13 cellular contexts compared by ENCODE assay signal in the genomic region with DNA sequence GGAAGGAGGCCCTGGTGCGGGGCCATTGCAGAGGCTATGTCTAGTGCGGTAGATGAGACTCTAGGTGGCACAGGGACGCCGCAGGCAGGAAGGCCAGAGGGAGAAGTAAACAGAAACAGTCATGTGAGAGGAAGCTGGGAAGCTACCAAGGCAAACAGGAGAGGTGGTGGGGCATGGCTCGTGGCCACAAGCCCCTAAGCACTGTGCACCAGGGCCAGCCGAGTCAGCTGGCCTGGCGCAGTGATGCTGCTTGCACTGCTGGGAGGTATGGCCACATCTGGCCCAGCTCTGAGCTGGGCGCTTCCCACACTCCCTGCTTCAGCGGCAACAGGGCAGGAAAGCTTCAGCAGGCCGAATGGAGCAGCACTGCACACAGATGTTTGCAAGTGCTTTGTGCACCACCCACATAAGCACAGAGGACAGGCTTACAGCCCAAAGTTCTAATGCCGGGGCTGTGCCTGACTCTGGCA.
DNase-seq lines count a peak whose midpoint lies in the region; ATAC-seq and TF ChIP-seq lines count a peak whose summit lies in the region.
"Had no signal": no experiment of that assay in that cellular context is flagged by ENCODE, and none has a peak within 500 bp of the region (broad histone marks: within the 10 kb centered on the region; RNA-seq: fewer than 3 reads in every experiment).

No MANE protein-coding gene starts in this region.

- H3K36me3 ChIP-seq in heart right ventricle (no peaks in the 10 kb centered on the region), left ventricle myocardium inferior (no peaks in the 10 kb centered on the region), upper lobe of right lung (no peaks in the 10 kb centered on the region), vagina (no peaks in the 10 kb centered on the region)
- H3K36me3 ChIP-seq: cardiac muscle cell had no signal

- TF ChIP-seq CTCF in heart right ventricle (IDR thresholded peaks at IDR 0.05) = no peak
- no peak for TF ChIP-seq CTCF in left ventricle myocardium inferior (IDR thresholded peaks at IDR 0.05; ENCODE audit: borderline replicate concordance)
- no peak for TF ChIP-seq CTCF in upper lobe of right lung (IDR thresholded peaks at IDR 0.05)
- no peak for TF ChIP-seq CTCF in vagina (IDR thresholded peaks at IDR 0.05)

- H3K27ac ChIP-seq in heart right ventricle = no peak overlapping the region
- no peak overlapping the region for H3K27ac ChIP-seq in left ventricle myocardium inferior (replicated peaks)
- no peak overlapping the region for H3K27ac ChIP-seq in upper lobe of right lung
- H3K27ac ChIP-seq in vagina = no peak overlapping the region
- H3K27ac ChIP-seq: cardiac muscle cell had no signal

- H3K27ac Mint-ChIP-seq in T-helper 17 cell = peak overlapping the region; percentile 19

- H3K27me3 ChIP-seq in heart right ventricle = no peaks in the 10 kb centered on the region
- no peaks in the 10 kb centered on the region for H3K27me3 ChIP-seq in left ventricle myocardium inferior (ENCODE audit: low read depth)
- no peaks in the 10 kb centered on the region for H3K27me3 ChIP-seq in upper lobe of right lung
- no peaks in the 10 kb centered on the region for H3K27me3 ChIP-seq in vagina

- WGBS in heart right ventricle, 2 donors = 52 to 72% methylated on average over 11 of the region's 11 CpGs

- no peak for DNase-seq in heart right ventricle
- no peak for DNase-seq in left ventricle myocardium inferior
- DNase-seq in T-helper 17 cell = no peak
- peak; percentile 61 for DNase-seq in globus pallidus (ENCODE audit: low spot score)
- DNase-seq in upper lobe of right lung = no peak
- no peak for DNase-seq in NCI-H1048 (lab: John Stamatoyannopoulos, UW)
- no peak for DNase-seq in vagina (ENCODE audit: extremely low spot score in 2 of 2)
- DNase-seq: activated T-cell treated with anti-CD3 and anti-CD28 coated beads for 4 hours, IMR-90, NCI-H526 treated with DMSO at 0.1 percent for 48 hours had no signal

- H3K9me3 ChIP-seq in heart right ventricle (no peaks in the 10 kb centered on the region), left ventricle myocardium inferior (replicated peaks) (no peaks in the 10 kb centered on the region), T-helper 17 cell (ENCODE audit: control insufficient read depth, low read length, poor library complexity, severe bottlenecking) (no peaks in the 10 kb centered on the region), upper lobe of right lung (no peaks in the 10 kb centered on the region), vagina (no peaks in the 10 kb centered on the region)

- H3K4me1 Mint-ChIP-seq in T-helper 17 cell = peaks cover 27% of the 10 kb centered on the region

- no peak overlapping the region for H3K4me3 ChIP-seq in heart right ventricle
- no peak overlapping the region for H3K4me3 ChIP-seq in left ventricle myocardium inferior
- no peak overlapping the region for H3K4me3 ChIP-seq in upper lobe of right lung
- no peak overlapping the region for H3K4me3 ChIP-seq in vagina
- H3K4me3 ChIP-seq: cardiac muscle cell, skin epidermis had no signal

- no peaks in the 10 kb centered on the region for H3K36me3 Mint-ChIP-seq in T-helper 17 cell (ENCODE audit: low read depth)

- ATAC-seq in heart right ventricle = peak in 6 of 8 donors; percentile 40 to 82 (median 58)
- no peak for ATAC-seq in T-helper 17 cell
- ATAC-seq in upper lobe of right lung = peak; percentile 7
- ATAC-seq in HG03135 (IDR thresholded peaks at IDR 0.05; ENCODE audit: unreplicated experiment) = no peak

- intact Hi-C loops in heart right ventricle (cut with DNase I) (no loop called here), left ventricle myocardium inferior (cut with micrococcal nuclease) (no loop called here), upper lobe of right lung (cut with DNase I) (no loop called here), vagina (cut with DNase I) (no loop called here)

- no peak for TF ChIP-seq POLR2A in vagina (IDR thresholded peaks at IDR 0.05)

- no peaks in the 10 kb centered on the region for H3K27me3 Mint-ChIP-seq in T-helper 17 cell

- no peak overlapping the region for H3K4me3 Mint-ChIP-seq in T-helper 17 cell

- H3K4me1 ChIP-seq in heart right ventricle (peaks cover 0 to 16% (median 7%) of the 10 kb centered on the region in 9 donors), left ventricle myocardium inferior (peaks cover 10% of the 10 kb centered on the region), upper lobe of right lung (peaks cover 8% of the 10 kb centered on the region), vagina (peaks cover 19% of the 10 kb centered on the region)

Comparison
In these comparisons a context has a peak if more than half of its experiments do, and no peak if none do; other contexts are left out.
1. ATAC-seq: peak in heart right ventricle (6 of 8) and upper lobe of right lung (single experiment); none in T-helper 17 cell (single experiment) and HG03135 (single experiment).